In the genomic region with DNA sequence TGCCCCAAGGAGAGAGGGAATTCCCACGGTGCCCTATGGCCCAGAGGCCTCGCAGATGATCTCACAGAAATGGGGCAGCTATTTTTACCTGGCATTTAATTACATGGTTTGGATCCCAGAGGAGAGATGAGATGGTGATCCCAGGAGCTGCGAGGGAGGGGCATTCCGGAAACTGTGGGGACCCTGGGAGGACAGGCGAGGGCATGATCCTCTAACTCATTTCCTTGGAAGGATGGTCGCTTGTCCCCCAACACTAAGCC, we compare ENCODE assay signal across 24 cellular contexts. TPM values are rescaled to one million over a fixed set of nuclear protein-coding genes. Genes with fewer than 3 reads are reported as not detected.
DNase-seq lines count a peak whose midpoint lies in the region; ATAC-seq, FAIRE-seq and TF ChIP-seq lines count a peak whose summit lies in the region.
"Had no signal": no experiment of that assay in that cellular context is flagged by ENCODE, and none has a peak within 500 bp of the region (broad histone marks: within the 10 kb centered on the region; RNA-seq: fewer than 3 reads in every experiment).

No MANE protein-coding gene starts in this region.

- intact Hi-C loops in psoas muscle (cut with DNase I), result no loop called here
- intact Hi-C loops in naive thymus-derived CD4-positive, alpha-beta T cell (cut with micrococcal nuclease), result no loop called here

- H3K36me3 Mint-ChIP-seq in astrocyte (ENCODE audit: low read depth, unreplicated experiment) (peaks cover 3% of the 10 kb centered on the region), endodermal cell (ENCODE audit: low read depth) (no peaks in the 10 kb centered on the region)
- no peaks in the 10 kb centered on the region for H3K36me3 Mint-ChIP-seq in naive thymus-derived CD4-positive, alpha-beta T cell

- POLR2A ChIA-PET in naive thymus-derived CD4-positive, alpha-beta T cell (lab: Charles Lee), result no interaction called here

- DNase-seq in NCI-H69 (lab: John Stamatoyannopoulos, UW), result peak; percentile 37
- no peak for DNase-seq in astrocyte (ENCODE audit: low read depth)
- no peak for DNase-seq in psoas muscle
- DNase-seq in MV-4-11 (lab: John Stamatoyannopoulos, UW), result no peak
- DNase-seq in naive thymus-derived CD4-positive, alpha-beta T cell, result no peak
- no peak for DNase-seq in endodermal cell
- DNase-seq in AG08395 (ENCODE audit: low spot score), result no peak
- DNase-seq: Calu3; CD8-positive, alpha-beta memory T cell; DMS79 treated with DMSO at 0.1 percent for 48 hours; GM23248; HFFc6; NCI-H1092 treated with DMSO at 0.1 percent for 48 hours; NCI-H1436; NCI-H187 treated with DMSO at 0.1 percent for 48 hours; NCI-H2171 treated with DMSO at 0.1 percent for 48 hours; NCI-H446; NCI-H526; SHP77 treated with DMSO at 0.1 percent for 48 hours had no signal

- H3K4me1 ChIP-seq in BLaER1 (peaks cover 63% of the 10 kb centered on the region), astrocyte (ENCODE audit: insufficient read depth, low read length) (peaks cover 7% of the 10 kb centered on the region), psoas muscle (peaks cover 23% of the 10 kb centered on the region), endodermal cell (ENCODE audit: control insufficient read depth, insufficient read depth, low read length) (peaks cover 4% of the 10 kb centered on the region)
- H3K4me1 ChIP-seq in naive thymus-derived CD4-positive, alpha-beta T cell (ENCODE audit: control insufficient read depth in 2 of 2, insufficient read depth in 2 of 2, low read length in 2 of 2), result peaks cover 0 to 4% of the 10 kb centered on the region in 2 donors
- H3K4me1 ChIP-seq: HAP-1 had no signal

- H3K9ac ChIP-seq in BLaER1 (no peak overlapping the region), astrocyte (ENCODE audit: low read length) (no peak overlapping the region), endodermal cell (ENCODE audit: extremely low read depth, low read length, poor library complexity, severe bottlenecking) (no peak overlapping the region)
- H3K9ac ChIP-seq: GM23248 had no signal

- H3K27me3 ChIP-seq in BLaER1, result no peaks in the 10 kb centered on the region
- peaks cover 10% of the 10 kb centered on the region for H3K27me3 ChIP-seq in astrocyte (ENCODE audit: insufficient read depth, low read length)
- H3K27me3 ChIP-seq in psoas muscle (ENCODE audit: insufficient read depth in 3 of 3, low read length in 2 of 3), result no peaks in the 10 kb centered on the region
- no peaks in the 10 kb centered on the region for H3K27me3 ChIP-seq in naive thymus-derived CD4-positive, alpha-beta T cell (ENCODE audit: control insufficient read depth in 2 of 2, insufficient read depth in 2 of 2, low read length in 2 of 2)
- no peaks in the 10 kb centered on the region for H3K27me3 ChIP-seq in endodermal cell (ENCODE audit: control insufficient read depth, insufficient read depth, low read length, poor library complexity, severe bottlenecking)

- TF ChIP-seq CTCF in astrocyte (IDR thresholded peaks at IDR 0.05; ENCODE audit: insufficient read depth, low read depth, low read length) (no peak), psoas muscle (IDR thresholded peaks at IDR 0.05) (no peak), endodermal cell (conservative IDR thresholded peaks at IDR 0.05) (no peak)

- CTCF ChIA-PET in naive thymus-derived CD4-positive, alpha-beta T cell (lab: Charles Lee), result no interaction called here

- H3K4me1 Mint-ChIP-seq in astrocyte (ENCODE audit: low read depth, unreplicated experiment) (peaks cover 6% of the 10 kb centered on the region), endodermal cell (peaks cover 16% of the 10 kb centered on the region)
- peaks cover 8 to 17% (median 10%) of the 10 kb centered on the region in 7 donors for H3K4me1 Mint-ChIP-seq in naive thymus-derived CD4-positive, alpha-beta T cell

- WGBS in psoas muscle, 3 donors, result 24 to 43% (median 36%) methylated on average over 6 of the region's 6 CpGs
- WGBS in endodermal cell (ENCODE audit: insufficient coverage in 1 of 2, insufficient read length in 1 of 2), 2 experiments, result 85 to 87% methylated on average over 5 to 6 of the region's 6 CpGs

- H3K9me3 ChIP-seq in BLaER1 (no peaks in the 10 kb centered on the region), astrocyte (ENCODE audit: insufficient read depth, low read depth, low read length) (no peaks in the 10 kb centered on the region), psoas muscle (no peaks in the 10 kb centered on the region), endodermal cell (ENCODE audit: control insufficient read depth, low read length) (no peaks in the 10 kb centered on the region)
- no peaks in the 10 kb centered on the region for H3K9me3 ChIP-seq in naive thymus-derived CD4-positive, alpha-beta T cell (ENCODE audit: control insufficient read depth in 2 of 3, low read length in 3 of 3)
- H3K9me3 ChIP-seq: HAP-1 had no signal

- H3K27me3 Mint-ChIP-seq in astrocyte (ENCODE audit: low read depth, unreplicated experiment) (peaks cover 26% of the 10 kb centered on the region), endodermal cell (ENCODE audit: insufficient read depth) (peaks cover 21% of the 10 kb centered on the region)
- peaks cover 0 to 3% (median 0%) of the 10 kb centered on the region in 5 donors for H3K27me3 Mint-ChIP-seq in naive thymus-derived CD4-positive, alpha-beta T cell

- H3K79me2 ChIP-seq in astrocyte (ENCODE audit: insufficient read depth, low read length), result no peaks in the 10 kb centered on the region

- no peak overlapping the region for H3K27ac Mint-ChIP-seq in astrocyte (ENCODE audit: unreplicated experiment)
- H3K27ac Mint-ChIP-seq in naive thymus-derived CD4-positive, alpha-beta T cell, result no peak overlapping the region
- H3K27ac Mint-ChIP-seq in endodermal cell, result no peak overlapping the region
- H3K27ac Mint-ChIP-seq: HFFc6 had no signal

- no peak overlapping the region for H2AFZ ChIP-seq in astrocyte (ENCODE audit: low read depth, low read length)
- H2AFZ ChIP-seq: GM23248 had no signal

- peak overlapping the region; percentile 56; the same call in 1 of the 2 replicates for H3K27ac ChIP-seq in BLaER1
- H3K27ac ChIP-seq in astrocyte (ENCODE audit: low read depth, low read length), result no peak overlapping the region
- H3K27ac ChIP-seq in psoas muscle, result peak overlapping the region; percentile 76
- no peak overlapping the region for H3K27ac ChIP-seq in naive thymus-derived CD4-positive, alpha-beta T cell (ENCODE audit: low read depth, low read length)
- H3K27ac ChIP-seq in endodermal cell (ENCODE audit: low read depth, low read length), result no peak overlapping the region
- H3K27ac ChIP-seq: C4-2B, GM23248 had no signal

- peak; percentile 54 to 77 (median 69) for ATAC-seq in psoas muscle
- ATAC-seq in naive thymus-derived CD4-positive, alpha-beta T cell, result no peak
- ATAC-seq: Panc1 had no signal

- H3K9me3 Mint-ChIP-seq in astrocyte (ENCODE audit: unreplicated experiment), result no peaks in the 10 kb centered on the region
- no peaks in the 10 kb centered on the region for H3K9me3 Mint-ChIP-seq in naive thymus-derived CD4-positive, alpha-beta T cell
- no peaks in the 10 kb centered on the region for H3K9me3 Mint-ChIP-seq in endodermal cell
- H3K9me3 Mint-ChIP-seq: CD8-positive, alpha-beta memory T cell; HFFc6 had no signal

- no peak for FAIRE-seq in astrocyte (lab: Jason Lieb, UNC)
- FAIRE-seq: GM18507 had no signal

- no peak overlapping the region for H3K4me3 ChIP-seq in BLaER1
- no peak overlapping the region for H3K4me3 ChIP-seq in astrocyte (ENCODE audit: insufficient read depth, low read depth, low read length)
- H3K4me3 ChIP-seq in psoas muscle, result no peak overlapping the region
- H3K4me3 ChIP-seq in naive thymus-derived CD4-positive, alpha-beta T cell (ENCODE audit: low read length), result no peak overlapping the region
- no peak overlapping the region for H3K4me3 ChIP-seq in endodermal cell (ENCODE audit: low read length)
- H3K4me3 ChIP-seq: GM23248, HAP-1 had no signal

- peaks cover 28% of the 10 kb centered on the region for H3K36me3 ChIP-seq in BLaER1
- H3K36me3 ChIP-seq in astrocyte (ENCODE audit: insufficient read depth, low read length), result no peaks in the 10 kb centered on the region
- H3K36me3 ChIP-seq in psoas muscle (ENCODE audit: insufficient read depth in 1 of 2, low read depth in 1 of 2), result no peaks in the 10 kb centered on the region
- H3K36me3 ChIP-seq in naive thymus-derived CD4-positive, alpha-beta T cell (ENCODE audit: control insufficient read depth in 2 of 3, insufficient read depth in 3 of 3, low read length in 3 of 3), result no peaks in the 10 kb centered on the region
- H3K36me3 ChIP-seq in endodermal cell (ENCODE audit: control insufficient read depth, insufficient read depth, low read length), result no peaks in the 10 kb centered on the region
- H3K36me3 ChIP-seq: HAP-1 had no signal

- H3K4me2 ChIP-seq in BLaER1 (peak overlapping the region; percentile 70), astrocyte (ENCODE audit: low read length) (no peak overlapping the region)

- peaks cover 68% of the 10 kb centered on the region for H4K20me1 ChIP-seq in BLaER1
- no peaks in the 10 kb centered on the region for H4K20me1 ChIP-seq in astrocyte (ENCODE audit: insufficient read depth, low read length)

- H3K4me3 Mint-ChIP-seq in astrocyte (ENCODE audit: unreplicated experiment), result peak overlapping the region; percentile 54
- no peak overlapping the region for H3K4me3 Mint-ChIP-seq in naive thymus-derived CD4-positive, alpha-beta T cell
- H3K4me3 Mint-ChIP-seq in endodermal cell, result no peak overlapping the region
- H3K4me3 Mint-ChIP-seq: CD8-positive, alpha-beta memory T cell; HFFc6 had no signal

RNA-seq across cellular contexts. Expression of a gene that starts 9.4 kb away (rescaled TPM):
- total RNA-seq in astrocyte (3.4 and 5.6 TPM in 2 replicates), psoas muscle (10 to 100 TPM; 26.2 to 36.3 (median 29.0) TPM), endodermal cell (1 to 10 TPM; 8.0 to 8.7 TPM)
- polyA plus RNA-seq in psoas muscle, result 10 to 100 TPM; 13.1 to 27.3 (median 18.6) TPM
- total RNA-seq in naive thymus-derived CD4-positive, alpha-beta T cell, result 10 to 100 TPM in 1 of 5 experiments, 1 to 10 TPM in 3, under 1 TPM in 1; 0.87 to 10.9 (median 2.0) TPM
- under 1 TPM; 0.25 to 0.58 TPM for polyA plus RNA-seq in naive thymus-derived CD4-positive, alpha-beta T cell
- polyA plus RNA-seq in endodermal cell (2013, experiment 1 of 2), result 8.4 TPM
- polyA plus RNA-seq in endodermal cell (2013, experiment 2 of 2), result 8.7 TPM

Comparison
In these comparisons a context has a peak if more than half of its experiments do, and no peak if none do; other contexts are left out.
1. H3K27ac ChIP-seq: peak in BLaER1 (single experiment) and psoas muscle (single experiment); none in astrocyte (single experiment), naive thymus-derived CD4-positive, alpha-beta T cell (single experiment) and endodermal cell (single experiment).